ENCODE assay signal across 20 cellular contexts in the genomic region with DNA sequence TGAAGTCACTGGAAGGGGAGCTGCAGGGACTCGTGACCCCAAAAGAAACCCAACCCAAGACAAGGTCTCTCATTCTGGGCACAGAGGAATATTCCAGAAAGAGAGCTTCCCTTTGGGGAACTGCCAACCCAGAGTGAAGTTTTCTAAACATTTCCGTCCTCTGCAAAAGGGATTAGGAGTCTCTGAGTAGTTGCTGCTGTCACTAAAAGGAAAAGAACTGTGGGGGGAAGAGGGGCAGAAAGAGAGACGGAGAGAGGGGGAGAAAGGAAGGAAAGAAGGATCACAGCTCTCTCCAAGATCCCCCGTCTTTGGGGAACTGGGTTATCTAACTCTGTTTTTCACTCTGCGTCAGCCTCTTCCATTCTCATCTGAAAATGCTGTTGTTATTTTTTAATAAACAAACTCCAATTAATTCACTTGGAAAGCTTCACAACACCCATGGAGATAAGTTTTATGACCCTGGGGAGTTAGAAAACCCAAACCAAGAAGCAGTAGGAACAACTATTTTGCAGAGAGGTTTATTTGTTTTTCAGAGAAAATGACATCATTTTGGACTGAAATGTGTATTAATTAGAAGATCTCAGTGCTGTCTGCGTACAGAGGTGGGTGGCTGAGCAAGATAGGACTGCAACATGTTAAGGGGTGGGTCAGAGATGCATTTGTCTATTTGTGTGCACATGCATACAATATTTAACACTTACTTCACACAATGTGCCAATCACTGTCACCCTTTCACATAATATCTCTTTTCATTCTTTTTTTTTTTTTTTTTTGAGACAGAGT. TPM values are rescaled to one million over a fixed set of nuclear protein-coding genes. Genes with fewer than 3 reads are reported as not detected.
DNase-seq lines count a peak whose midpoint lies in the region; ATAC-seq and TF ChIP-seq lines count a peak whose summit lies in the region.
"Had no signal": no experiment of that assay in that cellular context is flagged by ENCODE, and none has a peak within 500 bp of the region (broad histone marks: within the 10 kb centered on the region; RNA-seq: fewer than 3 reads in every experiment).

No MANE protein-coding gene starts in this region.

- H3K4me3 Mint-ChIP-seq in nephron = peak overlapping the region in 2 of 3 experiments; percentile 25 to 31
- no peak overlapping the region for H3K4me3 Mint-ChIP-seq in endodermal cell
- H3K4me3 Mint-ChIP-seq: activated T-helper 17 cell treated with anti-CD3 and anti-CD28 coated beads, Interleukin-2, amount 50 U/mL, for 72 hours; naive thymus-derived CD4-positive, alpha-beta T cell; T-helper 2 cell treated with Interferon-gamma antibody and Interleukin-4, amounts not matched to agents 5 μg/mL and 100 μg/mL, for 36 hours had no signal

- H3K4me1 ChIP-seq in tibial nerve (peaks cover 0 to 26% (median 14%) of the 10 kb centered on the region in 4 donors), endodermal cell (ENCODE audit: control insufficient read depth, insufficient read depth, low read length) (peaks cover 9% of the 10 kb centered on the region)

- TF ChIP-seq POLR2A in tibial nerve (IDR thresholded peaks at IDR 0.05) = no peak

- H3K9me3 ChIP-seq in SK-N-MC (ENCODE audit: low read depth, low read length) (no peaks in the 10 kb centered on the region), tibial nerve (no peaks in the 10 kb centered on the region), endodermal cell (ENCODE audit: control insufficient read depth, low read length) (no peaks in the 10 kb centered on the region)
- H3K9me3 ChIP-seq: Caco-2 had no signal

- 11 to 26% methylated on average over 6 of the region's 6 CpGs for WGBS in tibial nerve, 2 donors
- WGBS in endodermal cell (ENCODE audit: insufficient coverage in 1 of 2, insufficient read length in 1 of 2), 2 experiments = 89 to 96% methylated on average over 3 to 6 of the region's 6 CpGs

- H3K36me3 ChIP-seq in SK-N-MC (ENCODE audit: insufficient read depth, low read length) (no peaks in the 10 kb centered on the region), tibial nerve (no peaks in the 10 kb centered on the region), endodermal cell (ENCODE audit: control insufficient read depth, insufficient read depth, low read length) (no peaks in the 10 kb centered on the region)

- H3K27ac Mint-ChIP-seq in nephron = peak overlapping the region; percentile 94 to 100 (median 97)
- no peak overlapping the region for H3K27ac Mint-ChIP-seq in endodermal cell
- H3K27ac Mint-ChIP-seq: naive thymus-derived CD4-positive, alpha-beta T cell; T-helper 2 cell treated with Interferon-gamma antibody and Interleukin-4, amounts not matched to agents 5 μg/mL and 100 μg/mL, for 36 hours had no signal

- peak overlapping the region; percentile 36 for H3K9ac ChIP-seq in SK-N-MC (ENCODE audit: insufficient read length)
- H3K9ac ChIP-seq in endodermal cell (ENCODE audit: extremely low read depth, low read length, poor library complexity, severe bottlenecking) = no peak overlapping the region

- H3K27me3 Mint-ChIP-seq in nephron (ENCODE audit: low read depth) (peaks cover 14% of the 10 kb centered on the region), endodermal cell (ENCODE audit: insufficient read depth) (peaks cover 28% of the 10 kb centered on the region)
- H3K27me3 Mint-ChIP-seq: activated T-helper 17 cell treated with anti-CD3 and anti-CD28 coated beads, Interleukin-2, amount 50 U/mL, for 72 hours had no signal

- intact Hi-C loops in Right ventricle myocardium superior (cut with DNase I) = loop anchor here (5.0 kb wide), 1 partner anchor 138 kb away; no protein-coding TSS in a partner anchor

- ATAC-seq in Right ventricle myocardium superior (ENCODE audit: poor library complexity) (peak; percentile 13), HG02970 (IDR thresholded peaks at IDR 0.05; ENCODE audit: low FRiP score, unreplicated experiment) (no peak), GM18517 (IDR thresholded peaks at IDR 0.05; ENCODE audit: unreplicated experiment) (no peak)
- ATAC-seq: activated CD4-positive, CD25-positive, alpha-beta regulatory T cell treated with anti-CD3 and anti-CD28 coated beads, Interleukin-2, amount 50 U/mL, for 24 hours; activated T-helper 17 cell treated with anti-CD3 and anti-CD28 coated beads, Interleukin-2, amount 50 U/mL, for 72 hours; naive thymus-derived CD4-positive, alpha-beta T cell; stimulated activated naive CD8-positive, alpha-beta T cell treated with anti-CD3 and anti-CD28 coated beads, Interleukin-15, Interleukin-2, amounts not matched to agents 100 U/mL and 50 U/mL, for 24 hours had no signal

- H3K9me3 Mint-ChIP-seq in nephron = no peaks in the 10 kb centered on the region
- peaks cover 2% of the 10 kb centered on the region for H3K9me3 Mint-ChIP-seq in endodermal cell
- H3K9me3 Mint-ChIP-seq: activated T-helper 17 cell treated with anti-CD3 and anti-CD28 coated beads, Interleukin-2, amount 50 U/mL, for 72 hours; naive thymus-derived CD4-positive, alpha-beta T cell; T-helper 2 cell treated with Interferon-gamma antibody and Interleukin-4, amounts not matched to agents 5 μg/mL and 100 μg/mL, for 36 hours had no signal

- TF ChIP-seq EP300 in tibial nerve (IDR thresholded peaks at IDR 0.05) = no peak

- H3K27ac ChIP-seq in SK-N-MC (peak overlapping the region; percentile 83), tibial nerve (peak overlapping the region; percentile 51 to 83 (median 74)), endodermal cell (ENCODE audit: low read depth, low read length) (no peak overlapping the region)

- TF ChIP-seq CTCF in nephron (IDR thresholded peaks at IDR 0.05; ENCODE audit: unreplicated experiment in 3 of 3) (no peak), tibial nerve (IDR thresholded peaks at IDR 0.05) (no peak), endodermal cell (conservative IDR thresholded peaks at IDR 0.05) (no peak)

- DNase-seq in SK-N-MC (ENCODE audit: low read depth, low spot score) = no peak
- no peak for DNase-seq in Right ventricle myocardium superior
- no peak for DNase-seq in tibial nerve (ENCODE audit: low spot score in 2 of 2)
- DNase-seq in endodermal cell = no peak
- no peak for DNase-seq in NK-92 (lab: John Stamatoyannopoulos, UW; ENCODE audit: unreplicated experiment)
- DNase-seq: Caco-2; foreskin fibroblast; naive thymus-derived CD4-positive, alpha-beta T cell; NCI-H1694 treated with DMSO at 0.1 percent for 48 hours; stimulated activated naive CD8-positive, alpha-beta T cell treated with anti-CD3 and anti-CD28 coated beads, Interleukin-15, Interleukin-2, amounts not matched to agents 100 U/mL and 50 U/mL, for 24 hours had no signal

- no peaks in the 10 kb centered on the region for H3K27me3 ChIP-seq in tibial nerve
- no peaks in the 10 kb centered on the region for H3K27me3 ChIP-seq in endodermal cell (ENCODE audit: control insufficient read depth, insufficient read depth, low read length, poor library complexity, severe bottlenecking)

- H3K4me3 ChIP-seq in SK-N-MC (peak overlapping the region; percentile 50), tibial nerve (no peak overlapping the region), endodermal cell (ENCODE audit: low read length) (no peak overlapping the region)

- H3K36me3 Mint-ChIP-seq in nephron (ENCODE audit: low read depth) (no peaks in the 10 kb centered on the region), endodermal cell (ENCODE audit: low read depth) (no peaks in the 10 kb centered on the region)
- H3K36me3 Mint-ChIP-seq: naive thymus-derived CD4-positive, alpha-beta T cell had no signal

- H3K4me1 Mint-ChIP-seq in nephron = peaks cover 55% of the 10 kb centered on the region
- H3K4me1 Mint-ChIP-seq in endodermal cell = peaks cover 27% of the 10 kb centered on the region
- H3K4me1 Mint-ChIP-seq: activated T-helper 17 cell treated with anti-CD3 and anti-CD28 coated beads, Interleukin-2, amount 50 U/mL, for 72 hours had no signal

RNA-seq across cellular contexts. Expression of a gene that starts 0.9 kb away (rescaled TPM):
- total RNA-seq in Right ventricle myocardium superior (not detected), tibial nerve (not detected), endodermal cell (not detected)
- polyA plus RNA-seq in endodermal cell (2013, experiment 1 of 2) = not detected
- polyA plus RNA-seq in endodermal cell (2013, experiment 2 of 2) = not detected
- total RNA-seq: activated CD8-positive, alpha-beta memory T cell treated with anti-CD3 and anti-CD28 coated beads for 36 hours; activated T-helper 17 cell treated with anti-CD3 and anti-CD28 coated beads, Interleukin-2, amount 50 U/mL, for 72 hours; Caco-2; liver; naive thymus-derived CD4-positive, alpha-beta T cell; NCI-H460; pulmonary artery endothelial cell had no signal
- polyA plus RNA-seq: liver; naive thymus-derived CD4-positive, alpha-beta T cell had no signal
